Comparison of ENCODE assay signal across 8 cellular contexts in genomic region chr12:124913474-124914391, GRCh38. TPM values are rescaled to one million over a fixed set of nuclear protein-coding genes. Genes with fewer than 3 reads are reported as not detected.
DNase-seq lines count a peak whose midpoint lies in the region; ATAC-seq and TF ChIP-seq lines count a peak whose summit lies in the region.

No MANE protein-coding gene starts in this region.

- TF ChIP-seq CTCF in AG09309 (IDR thresholded peaks at IDR 0.05; ENCODE audit: control insufficient read depth, insufficient read depth, low read depth, low read length, missing control alignments) (peak; percentile 61), PC-9 (conservative IDR thresholded peaks at IDR 0.05) (peak; percentile 64), left ventricle myocardium inferior (IDR thresholded peaks at IDR 0.05; ENCODE audit: borderline replicate concordance) (peak; percentile 61), retinal pigment epithelial cell (conservative IDR thresholded peaks at IDR 0.05; ENCODE audit: low read depth, low read length) (peak; percentile 66)

- CTCF ChIA-PET in PC-9 (lab: Charles Lee), result interaction anchor here (0.6 kb wide), 1 partner anchor 228 kb away, joined by 3 read pairs; no protein-coding TSS in a partner anchor

- H3K9me3 Mint-ChIP-seq in activated naive CD8-positive, alpha-beta T cell (ENCODE audit: low read depth), result no peaks in the 10 kb centered on the region

- H3F3A ChIP-seq in PC-9 (ENCODE audit: insufficient read depth, low read depth), result peaks cover 67% of the 10 kb centered on the region

- H3K9me3 ChIP-seq in PC-9 (ENCODE audit: insufficient read depth, low read depth) (no peaks in the 10 kb centered on the region), left ventricle myocardium inferior (replicated peaks) (no peaks in the 10 kb centered on the region)

- H3K27ac Mint-ChIP-seq in activated naive CD8-positive, alpha-beta T cell, result peak overlapping the region; percentile 98

- peak overlapping the region; percentile 94 for H3K4me3 ChIP-seq in AG09309 (ENCODE audit: control insufficient read depth, low read depth, low read length)
- H3K4me3 ChIP-seq in PC-9, result peak overlapping the region; percentile 100
- peak overlapping the region; percentile 98 for H3K4me3 ChIP-seq in left ventricle myocardium inferior
- peak overlapping the region; percentile 97 for H3K4me3 ChIP-seq in retinal pigment epithelial cell (ENCODE audit: low read length)

- peak overlapping the region; percentile 100 for H3K27ac ChIP-seq in PC-9
- peak overlapping the region; percentile 100 for H3K27ac ChIP-seq in left ventricle myocardium inferior (replicated peaks)

- no peaks in the 10 kb centered on the region for H3K27me3 ChIP-seq in PC-9 (ENCODE audit: insufficient read depth, low read depth)
- no peaks in the 10 kb centered on the region for H3K27me3 ChIP-seq in left ventricle myocardium inferior (ENCODE audit: low read depth)

- H3K36me3 ChIP-seq in PC-9 (ENCODE audit: low read depth) (peaks cover 19% of the 10 kb centered on the region), left ventricle myocardium inferior (peaks cover 34% of the 10 kb centered on the region)

- peak; percentile 30 for ATAC-seq in GM21723 (IDR thresholded peaks at IDR 0.05; ENCODE audit: unreplicated experiment)

- peak overlapping the region; percentile 99 for H3K4me3 Mint-ChIP-seq in activated naive CD8-positive, alpha-beta T cell

- DNase-seq in AG09309 (ENCODE audit: low read depth) (no peak), PC-9 (peak; percentile 64 to 78), left ventricle myocardium inferior (peak; percentile 83), retinal pigment epithelial cell (ENCODE audit: low read depth) (no peak), COLO668 (lab: John Stamatoyannopoulos, UW; ENCODE audit: unreplicated experiment) (no peak)
- no peak for DNase-seq in NK-92 treated with Interleukin-12 subunit alpha and Interleukin-12 subunit beta, amount 100 ng/mL, for 24 hours (lab: John Stamatoyannopoulos, UW)

- peaks cover 32% of the 10 kb centered on the region for H4K20me1 ChIP-seq in PC-9 (ENCODE audit: insufficient read depth)

- H3K79me2 ChIP-seq in PC-9 (ENCODE audit: low read depth), result peaks cover 58% of the 10 kb centered on the region

- H2AFZ ChIP-seq in PC-9, result no peak overlapping the region

- H3K4me1 Mint-ChIP-seq in activated naive CD8-positive, alpha-beta T cell (ENCODE audit: low read depth), result peaks cover 71% of the 10 kb centered on the region

- no peaks in the 10 kb centered on the region for H3K9me2 ChIP-seq in PC-9 (ENCODE audit: insufficient read depth)

- peak overlapping the region; percentile 95 for H3K4me2 ChIP-seq in PC-9

- peaks cover 21% of the 10 kb centered on the region for H3K36me3 Mint-ChIP-seq in activated naive CD8-positive, alpha-beta T cell

- POLR2A ChIA-PET in PC-9 (lab: Charles Lee; ENCODE audit: unreplicated experiment), result interaction anchor here (0.6 to 1.0 kb wide), 3 partner anchors 26 to 85 kb away, joined by 3 to 7 read pairs (median 3); no protein-coding TSS in a partner anchor

- BruUV-seq in PC-9 (replicated peaks; lab: Mats Ljungman, UMichigan), result TSS peak; percentile 38

- peaks cover 45% of the 10 kb centered on the region for H3K4me1 ChIP-seq in PC-9 (replicated peaks; ENCODE audit: insufficient read depth)
- H3K4me1 ChIP-seq in left ventricle myocardium inferior, result peaks cover 84% of the 10 kb centered on the region

- H3K27me3 Mint-ChIP-seq in activated naive CD8-positive, alpha-beta T cell, result no peaks in the 10 kb centered on the region

- intact Hi-C loops in PC-9 (cut with micrococcal nuclease; ENCODE audit: unreplicated experiment), result loop anchor here (10.0 kb wide), 1 partner anchor 399 kb away; no protein-coding TSS in a partner anchor
- intact Hi-C loops in left ventricle myocardium inferior (cut with micrococcal nuclease), result no loop called here

RNA-seq across cellular contexts. Expression of gene UBC, which starts 0.7 kb away (rescaled TPM):
- total RNA-seq in PC-9 (2021), result 748 and 783 TPM in 2 replicates
- total RNA-seq in left ventricle myocardium inferior, result 1,154 TPM

RNA-seq across cellular contexts. Expression of gene SCARB1, which starts 50.1 kb away (rescaled TPM):
- 43.0 and 49.6 TPM in 2 replicates for total RNA-seq in PC-9 (2021)
- total RNA-seq in left ventricle myocardium inferior, result 11.1 TPM

Comparison
In these comparisons a context has a peak if more than half of its experiments do, and no peak if none do; other contexts are left out.
1. DNase-seq: peak in PC-9 (2 of 2) and left ventricle myocardium inferior (single experiment); none in AG09309 (single experiment), retinal pigment epithelial cell (single experiment), NK-92 treated with Interleukin-12 subunit alpha and Interleukin-12 subunit beta, amount 100 ng/mL, for 24 hours (single experiment) and COLO668 (single experiment).
2. Peak in every context shown above with its lines, with median percentiles within 50 percentile points of each other: H3K4me3 ChIP-seq and CTCF ChIP-seq.